Comparison of ENCODE assay signal across 19 cellular contexts in the genomic region with DNA sequence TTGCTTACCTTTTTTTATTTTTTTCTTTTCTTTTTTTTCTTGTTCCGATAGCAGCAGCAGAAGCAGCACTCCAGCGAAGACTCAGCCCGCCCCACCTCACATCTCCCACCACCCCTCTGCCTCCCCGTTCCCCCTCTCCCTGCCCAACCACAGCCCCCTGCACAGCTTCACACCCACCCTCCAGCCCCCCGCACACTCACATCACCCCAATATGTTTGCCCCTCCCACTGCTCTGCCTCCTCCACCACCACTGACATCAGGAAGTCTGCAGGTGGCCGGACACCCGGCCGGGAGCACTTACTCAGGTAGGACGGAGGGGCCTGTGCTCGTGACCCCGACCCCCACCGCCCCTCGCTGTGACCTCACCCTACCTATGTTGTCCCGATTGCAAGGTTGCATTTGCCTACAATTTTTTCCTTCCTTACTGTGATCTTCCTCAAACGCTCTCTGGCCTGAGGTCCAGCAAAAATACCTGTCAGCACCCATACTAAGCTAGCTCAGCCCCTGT.
DNase-seq lines count a peak whose midpoint lies in the region; ATAC-seq and TF ChIP-seq lines count a peak whose summit lies in the region.
"Had no signal": no experiment of that assay in that cellular context is flagged by ENCODE, and none has a peak within 500 bp of the region (broad histone marks: within the 10 kb centered on the region; RNA-seq: fewer than 3 reads in every experiment).

No MANE protein-coding gene starts in this region.

- CTCF ChIA-PET in activated B cell treated with CpG ODN at 0.5 μM for 24 hours (lab: Charles Lee) = no interaction called here

- H3K4me1 Mint-ChIP-seq in T-helper 1 cell treated with Interleukin-12 subunit alpha and Interleukin-12 subunit beta and Interleukin-4 antibody, amounts not matched to agents 30 μg/mL and 1 μg/mL, for 36 hours (ENCODE audit: low read depth) = peaks cover 12% of the 10 kb centered on the region
- H3K4me1 Mint-ChIP-seq in activated B cell treated with CpG ODN at 0.5 μM for 24 hours (peaks cover 36% of the 10 kb centered on the region), nephron progenitor cell (peaks cover 50% of the 10 kb centered on the region)

- intact Hi-C loops in activated B cell treated with CpG ODN at 0.5 μM for 24 hours (cut with micrococcal nuclease) (loop anchor here (5.0 kb wide), 1 partner anchor 43 kb away; no protein-coding TSS in a partner anchor), stomach (cut with DNase I; ENCODE audit: low total_unique reads) (no loop called here)

- TF ChIP-seq POLR2A in stomach (IDR thresholded peaks at IDR 0.05) = no peak

- H3K9me3 ChIP-seq in stomach = no peaks in the 10 kb centered on the region
- H3K9me3 ChIP-seq: gastroesophageal sphincter, SJCRH30, tibial artery had no signal

- H3K27me3 ChIP-seq in stomach = no peaks in the 10 kb centered on the region
- H3K27me3 ChIP-seq: gastroesophageal sphincter, SJCRH30, tibial artery had no signal

- ATAC-seq in GM21723 (IDR thresholded peaks at IDR 0.05; ENCODE audit: unreplicated experiment) (peak; percentile 7), activated B cell treated with CpG ODN at 0.5 μM for 24 hours (ENCODE audit: low read depth) (peak; percentile 38), GM18519 (IDR thresholded peaks at IDR 0.05; ENCODE audit: low FRiP score, unreplicated experiment) (no peak)
- ATAC-seq: gastroesophageal sphincter, left ventricle myocardium superior had no signal

- TF ChIP-seq CTCF in activated B cell treated with CpG ODN at 0.5 μM for 24 hours (IDR thresholded peaks at IDR 0.05) = no peak
- no peak for TF ChIP-seq CTCF in nephron progenitor cell (IDR thresholded peaks at IDR 0.05)
- no peak for TF ChIP-seq CTCF in stomach (IDR thresholded peaks at IDR 0.05)

- H3K36me3 Mint-ChIP-seq in T-helper 1 cell treated with Interleukin-12 subunit alpha and Interleukin-12 subunit beta and Interleukin-4 antibody, amounts not matched to agents 30 μg/mL and 1 μg/mL, for 36 hours (ENCODE audit: low read depth) = no peaks in the 10 kb centered on the region
- H3K36me3 Mint-ChIP-seq in activated B cell treated with CpG ODN at 0.5 μM for 24 hours (ENCODE audit: low read depth) (peaks cover 33% of the 10 kb centered on the region), nephron progenitor cell (ENCODE audit: low read depth) (peaks cover 86% of the 10 kb centered on the region)

- H3K27me3 Mint-ChIP-seq in T-helper 1 cell treated with Interleukin-12 subunit alpha and Interleukin-12 subunit beta and Interleukin-4 antibody, amounts not matched to agents 30 μg/mL and 1 μg/mL, for 36 hours (ENCODE audit: low read depth) = no peaks in the 10 kb centered on the region
- no peaks in the 10 kb centered on the region for H3K27me3 Mint-ChIP-seq in activated B cell treated with CpG ODN at 0.5 μM for 24 hours
- H3K27me3 Mint-ChIP-seq in nephron progenitor cell (ENCODE audit: low read depth, poor library complexity) = no peaks in the 10 kb centered on the region

- H3K4me3 Mint-ChIP-seq in T-helper 1 cell treated with Interleukin-12 subunit alpha and Interleukin-12 subunit beta and Interleukin-4 antibody, amounts not matched to agents 30 μg/mL and 1 μg/mL, for 36 hours = peak overlapping the region; percentile 56
- H3K4me3 Mint-ChIP-seq in activated B cell treated with CpG ODN at 0.5 μM for 24 hours = peak overlapping the region; percentile 84
- H3K4me3 Mint-ChIP-seq in nephron progenitor cell = no peak overlapping the region

- no peak overlapping the region for H3K27ac Mint-ChIP-seq in T-helper 1 cell treated with Interleukin-12 subunit alpha and Interleukin-12 subunit beta and Interleukin-4 antibody, amounts not matched to agents 30 μg/mL and 1 μg/mL, for 36 hours
- H3K27ac Mint-ChIP-seq in activated B cell treated with CpG ODN at 0.5 μM for 24 hours (peak overlapping the region; percentile 73), nephron progenitor cell (peak overlapping the region; percentile 46)
- H3K27ac Mint-ChIP-seq: activated T-helper 2 cell treated with anti-CD3 and anti-CD28 coated beads, Interferon-gamma antibody, Interleukin-2, Interleukin-4, amounts not matched to agents 10 μg/mL and 5 μg/mL and 100 μg/mL, durations not matched to agents 14 hours and 24 hours and 36 hours had no signal

- POLR2A ChIA-PET in activated B cell treated with CpG ODN at 0.5 μM for 24 hours (lab: Charles Lee) = no interaction called here

- H3K4me3 ChIP-seq in stomach = no peak overlapping the region
- H3K4me3 ChIP-seq: gastroesophageal sphincter, SJCRH30, skin epidermis, tibial artery had no signal

- H3K9me3 Mint-ChIP-seq in T-helper 1 cell treated with Interleukin-12 subunit alpha and Interleukin-12 subunit beta and Interleukin-4 antibody, amounts not matched to agents 30 μg/mL and 1 μg/mL, for 36 hours = no peaks in the 10 kb centered on the region
- H3K9me3 Mint-ChIP-seq in activated B cell treated with CpG ODN at 0.5 μM for 24 hours (no peaks in the 10 kb centered on the region), nephron progenitor cell (no peaks in the 10 kb centered on the region)
- H3K9me3 Mint-ChIP-seq: activated T-helper 2 cell treated with anti-CD3 and anti-CD28 coated beads, Interferon-gamma antibody, Interleukin-2, Interleukin-4, amounts not matched to agents 10 μg/mL and 5 μg/mL and 100 μg/mL, durations not matched to agents 14 hours and 24 hours and 36 hours had no signal

- 91 to 96% (median 95%) methylated on average over 15 of the region's 15 CpGs for WGBS in stomach, 5 donors

- H3K27ac ChIP-seq in stomach = no peak overlapping the region
- H3K27ac ChIP-seq: 22Rv1, gastroesophageal sphincter, parathyroid adenoma, SJCRH30, tibial artery had no signal

- no peak for TF ChIP-seq EP300 in stomach (IDR thresholded peaks at IDR 0.05)

- H3K4me1 ChIP-seq in stomach = peaks cover 0 to 20% (median 8%) of the 10 kb centered on the region in 4 donors
- H3K4me1 ChIP-seq: parathyroid adenoma, SJCRH30 had no signal

- peaks cover 4 to 56% (median 48%) of the 10 kb centered on the region in 4 donors for H3K36me3 ChIP-seq in stomach

- no peak for DNase-seq in T-helper 1 cell
- DNase-seq in activated B cell treated with CpG ODN at 0.5 μM for 24 hours = no peak
- DNase-seq in nephron progenitor cell = no peak
- no peak for DNase-seq in stomach
- no peak for DNase-seq in AML-193 (lab: John Stamatoyannopoulos, UW)
- DNase-seq: left ventricle myocardium superior, NCI-H187, NCI-H446, SJCRH30, T1000, tibial artery had no signal
